In genomic region chr3:195556390-195556789, GRCh38 we compare ENCODE assay signal across 11 cellular contexts. TPM values are rescaled to one million over a fixed set of nuclear protein-coding genes. Genes with fewer than 3 reads are reported as not detected.
DNase-seq lines count a peak whose midpoint lies in the region; ATAC-seq, FAIRE-seq and TF ChIP-seq lines count a peak whose summit lies in the region.
"Had no signal": no experiment of that assay in that cellular context is flagged by ENCODE, and none has a peak within 500 bp of the region (broad histone marks: within the 10 kb centered on the region; RNA-seq: fewer than 3 reads in every experiment).

No MANE protein-coding gene starts in this region.

- no peaks in the 10 kb centered on the region for H3K9me3 ChIP-seq in Loucy (ENCODE audit: insufficient read depth, low read depth, low read length)
- H3K9me3 ChIP-seq: BLaER1, tibial nerve had no signal

- H3K4me1 ChIP-seq in Loucy (ENCODE audit: insufficient read depth, low read length, poor library complexity, severe bottlenecking), result peaks cover 9% of the 10 kb centered on the region

- H3K27me3 Mint-ChIP-seq in progenitor cell of endocrine pancreas, result no peaks in the 10 kb centered on the region

- ATAC-seq in HG03460 (IDR thresholded peaks at IDR 0.05; ENCODE audit: unreplicated experiment), result no peak

- H3K9me3 Mint-ChIP-seq in progenitor cell of endocrine pancreas (ENCODE audit: low read depth), result no peaks in the 10 kb centered on the region

- no peaks in the 10 kb centered on the region for H4K20me1 ChIP-seq in Loucy (ENCODE audit: insufficient read depth, low read length, poor library complexity, severe bottlenecking)
- H4K20me1 ChIP-seq: BLaER1 had no signal

- TF ChIP-seq CTCF in Loucy (conservative IDR thresholded peaks at IDR 0.05; ENCODE audit: low read length), result peak; percentile 73
- peak; percentile 49 for TF ChIP-seq CTCF in bronchial epithelial cell (IDR thresholded peaks at IDR 0.05; ENCODE audit: insufficient read depth, low read length, severe bottlenecking)
- TF ChIP-seq CTCF in progenitor cell of endocrine pancreas (IDR thresholded peaks at IDR 0.05; ENCODE audit: unreplicated experiment), result peak; percentile 26

- no peaks in the 10 kb centered on the region for H3F3A ChIP-seq in Loucy (ENCODE audit: low read depth)

- H3K4me1 Mint-ChIP-seq in progenitor cell of endocrine pancreas (ENCODE audit: low read depth), result peaks cover 21% of the 10 kb centered on the region

- no peaks in the 10 kb centered on the region for H3K79me2 ChIP-seq in Loucy (ENCODE audit: insufficient read depth, low read length)

- no peaks in the 10 kb centered on the region for H3K9me2 ChIP-seq in Loucy (replicated peaks; ENCODE audit: low read depth, low read length)

- H3K4me3 ChIP-seq in Loucy (ENCODE audit: low read length, poor library complexity, severe bottlenecking) (no peak overlapping the region), bronchial epithelial cell (ENCODE audit: low read depth, low read length) (no peak overlapping the region)
- H3K4me3 ChIP-seq: BLaER1, tibial nerve had no signal

- H3K27me3 ChIP-seq in Loucy (ENCODE audit: insufficient read depth, low read length, poor library complexity, severe bottlenecking) (no peaks in the 10 kb centered on the region), bronchial epithelial cell (ENCODE audit: control insufficient read depth, insufficient read depth, low read length) (no peaks in the 10 kb centered on the region)
- H3K27me3 ChIP-seq: BLaER1, tibial nerve had no signal

- DNase-seq in SIG-M5 treated with dmso at 0.1 percent for 504 hours (lab: John Stamatoyannopoulos, UW; ENCODE audit: unreplicated experiment) (peak; percentile 30), SIG-M5 (lab: John Stamatoyannopoulos, UW) (no peak), bronchial epithelial cell (ENCODE audit: low read depth) (no peak), progenitor cell of endocrine pancreas (ENCODE audit: low spot score, unreplicated experiment) (no peak), epidermal melanocyte (ENCODE audit: insufficient read length, low spot score) (no peak), AML-193 (lab: John Stamatoyannopoulos, UW) (no peak)
- DNase-seq: activated CD4-positive, CD25-positive, alpha-beta regulatory T cell treated with anti-CD3 and anti-CD28 coated beads, Interleukin-2, amount 50 U/mL, for 72 hours had no signal

- H3K9ac ChIP-seq in Loucy (ENCODE audit: low read depth, low read length, poor library complexity, severe bottlenecking), result no peak overlapping the region
- H3K9ac ChIP-seq: BLaER1 had no signal

- H3K36me3 ChIP-seq in Loucy (ENCODE audit: insufficient read depth, low read length) (no peaks in the 10 kb centered on the region), bronchial epithelial cell (ENCODE audit: control insufficient read depth, insufficient read depth, low read length) (no peaks in the 10 kb centered on the region)
- H3K36me3 ChIP-seq: BLaER1, tibial nerve had no signal

- no peak for FAIRE-seq in bronchial epithelial cell (lab: Jason Lieb, UNC)

- no peak overlapping the region for H3K4me2 ChIP-seq in Loucy (ENCODE audit: low read depth, low read length, poor library complexity, severe bottlenecking)
- H3K4me2 ChIP-seq: BLaER1 had no signal

- no peak overlapping the region for H3K4me3 Mint-ChIP-seq in progenitor cell of endocrine pancreas (ENCODE audit: low read depth)

- no peaks in the 10 kb centered on the region for H3K36me3 Mint-ChIP-seq in progenitor cell of endocrine pancreas (ENCODE audit: insufficient read depth)

- H3K27ac Mint-ChIP-seq in progenitor cell of endocrine pancreas, result no peak overlapping the region

- H2AFZ ChIP-seq in Loucy (ENCODE audit: low read length), result no peak overlapping the region

RNA-seq across cellular contexts. Expression of gene PPP1R2, which starts 13.3 kb away (rescaled TPM):
- total RNA-seq in bronchial epithelial cell (57.9 and 120 TPM in 2 replicates), progenitor cell of endocrine pancreas (17.5 and 22.6 TPM in 2 replicates)

RNA-seq across cellular contexts. Expression of gene APOD, which starts 27.4 kb away (rescaled TPM):
- total RNA-seq in bronchial epithelial cell, result 0.77 and 3.9 TPM in 2 replicates
- total RNA-seq in progenitor cell of endocrine pancreas, result not detected in 2 replicates
